In genomic region chr9:100670719-100671118, GRCh38 we compare ENCODE assay signal across 12 cellular contexts.
DNase-seq lines count a peak whose midpoint lies in the region; ATAC-seq and TF ChIP-seq lines count a peak whose summit lies in the region.
"Had no signal": no experiment of that assay in that cellular context is flagged by ENCODE, and none has a peak within 500 bp of the region (broad histone marks: within the 10 kb centered on the region; RNA-seq: fewer than 3 reads in every experiment).

No MANE protein-coding gene starts in this region.

- no peaks in the 10 kb centered on the region for H3K4me1 Mint-ChIP-seq in activated CD4-positive, alpha-beta memory T cell treated with anti-CD3 and anti-CD28 coated beads for 36 hours (ENCODE audit: low read depth)
- H3K4me1 Mint-ChIP-seq in activated T-helper 17 cell treated with anti-CD3 and anti-CD28 coated beads, Interleukin-2, amount 50 U/mL, for 72 hours: no peaks in the 10 kb centered on the region

- POLR2A ChIA-PET in activated CD4-positive, alpha-beta memory T cell treated with anti-CD3 and anti-CD28 coated beads for 36 hours (lab: Charles Lee): no interaction called here

- ATAC-seq in GM18861 (IDR thresholded peaks at IDR 0.05; ENCODE audit: unreplicated experiment): peak; percentile 82
- peak; percentile 66 for ATAC-seq in HG02798 (IDR thresholded peaks at IDR 0.05; ENCODE audit: poor library complexity, unreplicated experiment)
- ATAC-seq in activated T-helper 17 cell treated with anti-CD3 and anti-CD28 coated beads, Interleukin-2, amount 50 U/mL, for 72 hours (replicated peaks): no peak
- no peak for ATAC-seq in HG02571 (IDR thresholded peaks at IDR 0.05; ENCODE audit: unreplicated experiment)
- ATAC-seq: right lobe of liver had no signal

- no peak for TF ChIP-seq CTCF in epithelial cell of proximal tubule (conservative IDR thresholded peaks at IDR 0.05; ENCODE audit: low read depth, low read length)

- no peaks in the 10 kb centered on the region for H3K36me3 Mint-ChIP-seq in activated CD4-positive, alpha-beta memory T cell treated with anti-CD3 and anti-CD28 coated beads for 36 hours
- H3K36me3 Mint-ChIP-seq in activated T-helper 17 cell treated with anti-CD3 and anti-CD28 coated beads, Interleukin-2, amount 50 U/mL, for 72 hours (ENCODE audit: low read depth): no peaks in the 10 kb centered on the region

- intact Hi-C loops in activated CD4-positive, alpha-beta memory T cell treated with anti-CD3 and anti-CD28 coated beads for 36 hours (cut with micrococcal nuclease): no loop called here
- intact Hi-C loops in head of caudate nucleus (cut with DNase I): no loop called here

- no peak overlapping the region for H3K4me3 Mint-ChIP-seq in activated CD4-positive, alpha-beta memory T cell treated with anti-CD3 and anti-CD28 coated beads for 36 hours
- H3K4me3 Mint-ChIP-seq in activated T-helper 17 cell treated with anti-CD3 and anti-CD28 coated beads, Interleukin-2, amount 50 U/mL, for 72 hours: no peak overlapping the region

- H3K9me3 Mint-ChIP-seq in activated CD4-positive, alpha-beta memory T cell treated with anti-CD3 and anti-CD28 coated beads for 36 hours: no peaks in the 10 kb centered on the region
- no peaks in the 10 kb centered on the region for H3K9me3 Mint-ChIP-seq in activated T-helper 17 cell treated with anti-CD3 and anti-CD28 coated beads, Interleukin-2, amount 50 U/mL, for 72 hours

- peak; percentile 17 to 23 for DNase-seq in NCI-H187 (lab: John Stamatoyannopoulos, UW)
- DNase-seq in epithelial cell of proximal tubule (ENCODE audit: low read depth): peak; percentile 48
- DNase-seq in activated CD4-positive, alpha-beta memory T cell treated with anti-CD3 and anti-CD28 coated beads for 36 hours: no peak
- DNase-seq in head of caudate nucleus: no peak
- DNase-seq: Caco-2, mammary epithelial cell, right lobe of liver had no signal

- peaks cover 6% of the 10 kb centered on the region for H3K27me3 Mint-ChIP-seq in activated CD4-positive, alpha-beta memory T cell treated with anti-CD3 and anti-CD28 coated beads for 36 hours
- H3K27me3 Mint-ChIP-seq in activated T-helper 17 cell treated with anti-CD3 and anti-CD28 coated beads, Interleukin-2, amount 50 U/mL, for 72 hours: peaks cover 9% of the 10 kb centered on the region

- CTCF ChIA-PET in activated CD4-positive, alpha-beta memory T cell treated with anti-CD3 and anti-CD28 coated beads for 36 hours (lab: Charles Lee): no interaction called here

- no peak overlapping the region for H3K4me3 ChIP-seq in epithelial cell of proximal tubule (ENCODE audit: low read depth, low read length)
- H3K4me3 ChIP-seq: right lobe of liver, SJSA1 had no signal

- no peak overlapping the region for H3K27ac Mint-ChIP-seq in activated CD4-positive, alpha-beta memory T cell treated with anti-CD3 and anti-CD28 coated beads for 36 hours
- no peak overlapping the region for H3K27ac Mint-ChIP-seq in activated T-helper 17 cell treated with anti-CD3 and anti-CD28 coated beads, Interleukin-2, amount 50 U/mL, for 72 hours

Comparison
In these comparisons a context has a peak if more than half of its experiments do, and no peak if none do; other contexts are left out.
1. ATAC-seq: peak in GM18861 (single experiment) and HG02798 (single experiment); none in activated T-helper 17 cell treated with anti-CD3 and anti-CD28 coated beads, Interleukin-2, amount 50 U/mL, for 72 hours (single experiment) and HG02571 (single experiment).
2. DNase-seq: peak in NCI-H187 (2 of 2) and epithelial cell of proximal tubule (single experiment); none in activated CD4-positive, alpha-beta memory T cell treated with anti-CD3 and anti-CD28 coated beads for 36 hours (single experiment) and head of caudate nucleus (0 of 42).